ENCODE assay signal across 11 cellular contexts in genomic region chr20:17936791-17937687, GRCh38. TPM values are rescaled to one million over a fixed set of nuclear protein-coding genes. Genes with fewer than 3 reads are reported as not detected.
A peak's percentile ranks its signal among the peaks of the same experiment; 100 is the strongest.
DNase-seq lines count a peak whose midpoint lies in the region; ATAC-seq and TF ChIP-seq lines count a peak whose summit lies in the region.
"Had no signal": no experiment of that assay in that cellular context is flagged by ENCODE, and none has a peak within 500 bp of the region (broad histone marks: within the 10 kb centered on the region; RNA-seq: fewer than 3 reads in every experiment).

No MANE protein-coding gene starts in this region.

- H3K27ac Mint-ChIP-seq in CD8-positive, alpha-beta memory T cell, result peak overlapping the region in 4 of 8 donors; percentile 56 to 76 (median 67)
- H3K27ac Mint-ChIP-seq: activated CD4-positive, alpha-beta memory T cell treated with anti-CD3 and anti-CD28 coated beads, Interleukin-2, amount 10 ng/mL, durations not matched to agents 7 days and 5 days had no signal

- H3K79me2 ChIP-seq in SK-N-SH (ENCODE audit: insufficient read depth), result no peaks in the 10 kb centered on the region

- H3K18ac ChIP-seq in neuronal stem cell (ENCODE audit: low read length), result no peak overlapping the region

- DNase-seq in SK-N-SH, result no peak
- no peak for DNase-seq in foreskin keratinocyte
- no peak for DNase-seq in neuronal stem cell (ENCODE audit: low spot score)
- DNase-seq in uterus, result peak; percentile 47 to 57
- no peak for DNase-seq in CD8-positive, alpha-beta memory T cell
- no peak for DNase-seq in activated effector memory CD4-positive, alpha-beta T cell treated with Interleukin-2 at 50 U/mL for 16 hours
- DNase-seq in NAMALWA (ENCODE audit: low spot score), result no peak
- DNase-seq: 8988T; activated CD4-positive, alpha-beta memory T cell treated with anti-CD3 and anti-CD28 coated beads, Interleukin-2, amount 10 ng/mL, durations not matched to agents 7 days and 5 days had no signal

- no peaks in the 10 kb centered on the region for H3K27me3 ChIP-seq in SK-N-SH (ENCODE audit: insufficient read depth)
- H3K27me3 ChIP-seq in foreskin keratinocyte, result no peaks in the 10 kb centered on the region
- H3K27me3 ChIP-seq in neuronal stem cell (ENCODE audit: control insufficient read depth in 3 of 3, insufficient read depth in 3 of 3, low read depth in 1 of 3, low read length in 3 of 3), result no peaks in the 10 kb centered on the region
- H3K27me3 ChIP-seq in uterus, result no peaks in the 10 kb centered on the region
- no peaks in the 10 kb centered on the region for H3K27me3 ChIP-seq in CD8-positive, alpha-beta memory T cell (ENCODE audit: insufficient read depth, low read length, poor library complexity, severe bottlenecking)

- H4K91ac ChIP-seq in neuronal stem cell (ENCODE audit: low read depth, low read length, poor library complexity), result no peak overlapping the region

- peaks cover 7 to 18% (median 14%) of the 10 kb centered on the region in 3 donors for H3K4me1 Mint-ChIP-seq in CD8-positive, alpha-beta memory T cell

- H3K9me3 ChIP-seq in SK-N-SH (no peaks in the 10 kb centered on the region), neuronal stem cell (replicated peaks in 1 of 2; ENCODE audit: control insufficient read depth in 2 of 2, insufficient read depth in 1 of 2, low read depth in 1 of 2, low read length in 2 of 2) (no peaks in the 10 kb centered on the region), uterus (no peaks in the 10 kb centered on the region)
- no peaks in the 10 kb centered on the region for H3K9me3 ChIP-seq in CD8-positive, alpha-beta memory T cell (ENCODE audit: low read length)

- no peak overlapping the region for H3K23ac ChIP-seq in neuronal stem cell (ENCODE audit: low read depth, low read length, poor library complexity)

- H3K4me3 ChIP-seq in SK-N-SH (ENCODE audit: low read depth in 2 of 2, low read length in 1 of 2) (no peak overlapping the region), neuronal stem cell (ENCODE audit: low read length in 2 of 2) (no peak overlapping the region), uterus (no peak overlapping the region)
- H3K4me3 ChIP-seq in CD8-positive, alpha-beta memory T cell (ENCODE audit: low read length), result no peak overlapping the region

- no peak overlapping the region for H4K8ac ChIP-seq in neuronal stem cell (ENCODE audit: low read depth, low read length)

- ATAC-seq in SK-N-SH treated with all-trans-retinoic acid at 6 μM for 48 hours (peak; percentile 7), foreskin keratinocyte (peak; percentile 13)
- ATAC-seq: Panc1 had no signal

- H3K4me3 Mint-ChIP-seq in CD8-positive, alpha-beta memory T cell, result no peak overlapping the region
- H3K4me3 Mint-ChIP-seq: activated CD4-positive, alpha-beta memory T cell treated with anti-CD3 and anti-CD28 coated beads, Interleukin-2, amount 10 ng/mL, durations not matched to agents 7 days and 5 days had no signal

- H3F3A ChIP-seq in SK-N-SH (replicated peaks; ENCODE audit: insufficient read depth), result peaks cover 8% of the 10 kb centered on the region

- peaks cover 0 to 3% of the 10 kb centered on the region in 2 donors for H3K27me3 Mint-ChIP-seq in CD8-positive, alpha-beta memory T cell
- H3K27me3 Mint-ChIP-seq: activated CD4-positive, alpha-beta memory T cell treated with anti-CD3 and anti-CD28 coated beads, Interleukin-2, amount 10 ng/mL, durations not matched to agents 7 days and 5 days had no signal

- no peak for TF ChIP-seq RAD21 in SK-N-SH (IDR thresholded peaks at IDR 0.05; ENCODE audit: low read length)

- POLR2A ChIA-PET in SK-N-SH (lab: Yijun Ruan, JAX), result interaction anchor here (1.3 kb wide), 1 partner anchor 22 kb away, joined by 3 read pairs; no protein-coding TSS in a partner anchor
- POLR2A ChIA-PET in CD8-positive, alpha-beta memory T cell (lab: Charles Lee), result no interaction called here

- H3K9me2 ChIP-seq in SK-N-SH, result no peaks in the 10 kb centered on the region

- H2AFZ ChIP-seq in SK-N-SH (ENCODE audit: low read depth), result no peak overlapping the region
- H2AFZ ChIP-seq in neuronal stem cell (ENCODE audit: low read length), result peak overlapping the region; percentile 15

- H3K27ac ChIP-seq in SK-N-SH (ENCODE audit: low read depth in 2 of 2, low read length in 1 of 2) (no peak overlapping the region), foreskin keratinocyte (no peak overlapping the region), neuronal stem cell (replicated peaks; ENCODE audit: low read length) (no peak overlapping the region), uterus (peak overlapping the region; percentile 66 to 76)
- no peak overlapping the region for H3K27ac ChIP-seq in CD8-positive, alpha-beta memory T cell (ENCODE audit: low read depth, low read length)

- peaks cover 0 to 11% of the 10 kb centered on the region in 2 experiments; a peak in 1 of 4 replicates for H3K4me1 ChIP-seq in SK-N-SH (ENCODE audit: control insufficient read depth in 1 of 2, insufficient read depth in 2 of 2, low read depth in 1 of 2, low read length in 1 of 2)
- H3K4me1 ChIP-seq in foreskin keratinocyte, result no peaks in the 10 kb centered on the region
- H3K4me1 ChIP-seq in neuronal stem cell (ENCODE audit: control insufficient read depth in 2 of 2, insufficient read depth in 1 of 2, low read depth in 1 of 2, low read length in 2 of 2), result peaks cover 25 to 30% of the 10 kb centered on the region in 2 donors
- peaks cover 3 to 10% of the 10 kb centered on the region in 2 donors for H3K4me1 ChIP-seq in uterus
- H3K4me1 ChIP-seq in CD8-positive, alpha-beta memory T cell (ENCODE audit: insufficient read depth, low read length), result peaks cover 7% of the 10 kb centered on the region

- H3K36me3 Mint-ChIP-seq in CD8-positive, alpha-beta memory T cell, result peaks cover 0 to 13% (median 3%) of the 10 kb centered on the region in 3 donors

- H3K79me1 ChIP-seq in neuronal stem cell (ENCODE audit: low read depth, low read length), result no peaks in the 10 kb centered on the region

- no peak overlapping the region for H2AK5ac ChIP-seq in neuronal stem cell (ENCODE audit: low read depth, low read length)

- H3K4me2 ChIP-seq in SK-N-SH, result no peak overlapping the region
- no peak overlapping the region for H3K4me2 ChIP-seq in neuronal stem cell (ENCODE audit: insufficient read depth, low read length, poor library complexity, severe bottlenecking)

- no peak overlapping the region for H3K4ac ChIP-seq in neuronal stem cell (ENCODE audit: low read length)

- H3K9ac ChIP-seq in SK-N-SH (no peak overlapping the region), neuronal stem cell (ENCODE audit: low read depth, low read length, poor library complexity) (no peak overlapping the region)

- intact Hi-C loops in uterus (cut with DNase I; ENCODE audit: low total_unique reads), result no loop called here

- no peak overlapping the region for H2BK12ac ChIP-seq in neuronal stem cell (ENCODE audit: low read length)

- no peak for TF ChIP-seq POLR2A in uterus (IDR thresholded peaks at IDR 0.05)

- TF ChIP-seq EP300 in SK-N-SH (IDR thresholded peaks at IDR 0.05; ENCODE audit: borderline replicate concordance in 1 of 2, low read depth in 1 of 2, low read length in 1 of 2), result no peak

- 0 out of 2 replicates have a peak, but pooled peaks cover 3% of the 10 kb centered on the region for H4K20me1 ChIP-seq in SK-N-SH (ENCODE audit: insufficient read depth)

- H3K14ac ChIP-seq in neuronal stem cell (ENCODE audit: low read length), result no peak overlapping the region

- H2BK15ac ChIP-seq in neuronal stem cell (ENCODE audit: low read length), result no peak overlapping the region

- H2BK5ac ChIP-seq in neuronal stem cell (ENCODE audit: low read length), result no peak overlapping the region

- no peaks in the 10 kb centered on the region for H3K9me3 Mint-ChIP-seq in CD8-positive, alpha-beta memory T cell
- H3K9me3 Mint-ChIP-seq: activated CD4-positive, alpha-beta memory T cell treated with anti-CD3 and anti-CD28 coated beads, Interleukin-2, amount 10 ng/mL, durations not matched to agents 7 days and 5 days had no signal

- no peak overlapping the region for H2BK120ac ChIP-seq in neuronal stem cell (ENCODE audit: low read depth, low read length)

- 72% methylated on average over 13 of the region's 16 CpGs for WGBS in SK-N-SH (ENCODE audit: low lambda C conversion rate)
- WGBS in neuronal stem cell (ENCODE audit: extremely low coverage in 2 of 2, insufficient read length in 2 of 2, insufficient replicate concordance in 1 of 2), 2 donors, result no CpG with 5 or more reads among the region's 16 CpGs

- CTCF ChIA-PET in SK-N-SH (lab: Yijun Ruan, JAX), result interaction anchor here (1.0 to 7.0 kb wide), 6 partner anchors 10 to 432 kb away, joined by 3 to 75 read pairs (median 8); partner anchors contain the start of gene RRBP1
- CTCF ChIA-PET in CD8-positive, alpha-beta memory T cell (lab: Charles Lee), result interaction anchor here (2.6 kb wide), 1 partner anchor 255 kb away, joined by 21 read pairs; the partner anchor contains the start of gene RRBP1

- TF ChIP-seq CTCF in SK-N-SH (IDR thresholded peaks at IDR 0.05) (no peak), foreskin keratinocyte (conservative IDR thresholded peaks at IDR 0.05) (no peak), uterus (IDR thresholded peaks at IDR 0.05) (no peak)

- H3K36me3 ChIP-seq in SK-N-SH (replicated peaks in 1 of 2; ENCODE audit: control insufficient read depth in 1 of 2, insufficient read depth in 2 of 2, low read length in 1 of 2) (peaks cover 7 to 19% of the 10 kb centered on the region in 2 experiments), neuronal stem cell (replicated peaks in 1 of 2; ENCODE audit: control insufficient read depth in 2 of 2, insufficient read depth in 2 of 2, low read length in 2 of 2) (peaks cover 4 to 27% of the 10 kb centered on the region in 2 donors), uterus (no peaks in the 10 kb centered on the region)
- H3K36me3 ChIP-seq in CD8-positive, alpha-beta memory T cell (ENCODE audit: insufficient read depth, low read length), result no peaks in the 10 kb centered on the region

TF ChIP-seq in SK-N-SH, 30 proteins besides CTCF, POLR2A, EP300 and RAD21 (continues in another document):
- TF ChIP-seq GABPA (IDR thresholded peaks at IDR 0.05; ENCODE audit: low read depth), result no peak

RNA-seq across cellular contexts. Expression of gene SNX5, which starts 31.6 kb away (rescaled TPM):
- polyA plus RNA-seq in SK-N-SH (2012; rRNA removed), result 69.2 and 76.2 TPM in 2 replicates
- polyA plus RNA-seq in SK-N-SH (2012; cell fraction: cytosol; rRNA removed), result 54.8 and 71.2 TPM in 2 replicates
- 141 and 175 TPM in 2 replicates for polyA plus RNA-seq in SK-N-SH (2012; cell fraction: nucleus; rRNA removed)
- total RNA-seq in foreskin keratinocyte, result 145 and 154 TPM in 2 replicates
- polyA plus RNA-seq in foreskin keratinocyte, result 104 and 126 TPM in 2 replicates
- polyA plus RNA-seq in neuronal stem cell (2013, experiment 1 of 2), result 99.1 TPM
- polyA plus RNA-seq in neuronal stem cell (2013, experiment 2 of 2), result 97.4 TPM
- 100 to 1,000 TPM in 2 of 4 donors, 10 to 100 TPM in 2; 71.2 to 207 (median 110) TPM for total RNA-seq in uterus
- 100 to 1,000 TPM; 174 to 191 TPM for total RNA-seq in CD8-positive, alpha-beta memory T cell
- 89.0 TPM for polyA plus RNA-seq in CD8-positive, alpha-beta memory T cell

RNA-seq across cellular contexts. Expression of gene MGME1, which starts 31.8 kb away (rescaled TPM):
- polyA plus RNA-seq in SK-N-SH (2012; rRNA removed), result 7.9 and 10.2 TPM in 2 replicates
- polyA plus RNA-seq in SK-N-SH (2012; cell fraction: cytosol; rRNA removed), result 9.4 and 9.5 TPM in 2 replicates
- 10.4 and 14.2 TPM in 2 replicates for polyA plus RNA-seq in SK-N-SH (2012; cell fraction: nucleus; rRNA removed)
- total RNA-seq in foreskin keratinocyte, result 29.3 and 30.6 TPM in 2 replicates
- 25.3 and 28.8 TPM in 2 replicates for polyA plus RNA-seq in foreskin keratinocyte
- polyA plus RNA-seq in neuronal stem cell (2013, experiment 1 of 2), result 33.8 TPM
- 33.1 TPM for polyA plus RNA-seq in neuronal stem cell (2013, experiment 2 of 2)
- 10 to 100 TPM in 1 of 4 donors, 1 to 10 TPM in 3; 3.3 to 18.5 (median 5.8) TPM for total RNA-seq in uterus
- 10 to 100 TPM; 29.2 to 31.8 TPM for total RNA-seq in CD8-positive, alpha-beta memory T cell
- 11.9 TPM for polyA plus RNA-seq in CD8-positive, alpha-beta memory T cell

Comparison
In these comparisons a context has a peak if more than half of its experiments do, and no peak if none do; other contexts are left out.
1. DNase-seq: peak in uterus (2 of 2); none in SK-N-SH (single experiment), foreskin keratinocyte (0 of 2), neuronal stem cell (single experiment), CD8-positive, alpha-beta memory T cell (0 of 5), activated effector memory CD4-positive, alpha-beta T cell treated with Interleukin-2 at 50 U/mL for 16 hours (single experiment) and NAMALWA (single experiment).
2. H3K27ac ChIP-seq: peak in uterus (2 of 2); none in SK-N-SH (0 of 2), foreskin keratinocyte (single experiment), neuronal stem cell (single experiment) and CD8-positive, alpha-beta memory T cell (single experiment).